In the genomic region with DNA sequence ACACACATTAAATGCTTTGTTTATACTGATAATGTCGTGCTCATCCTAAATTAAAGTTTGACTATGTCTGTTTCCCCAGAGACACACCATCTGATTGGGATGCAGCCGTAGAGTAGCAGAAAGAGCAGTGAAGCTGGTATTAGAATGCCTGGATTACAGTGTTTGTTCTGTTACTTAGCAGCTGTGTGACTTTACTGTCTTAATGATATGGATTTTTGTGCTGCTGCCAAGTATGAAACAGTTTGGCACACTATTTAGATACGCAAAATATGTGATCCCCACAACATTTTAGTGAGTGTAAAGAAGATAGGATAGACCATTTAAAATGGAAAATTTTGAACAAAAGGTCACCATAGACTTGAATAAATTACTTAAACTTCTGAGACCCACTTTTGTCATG, we compare ENCODE assay signal across 11 cellular contexts.
DNase-seq lines count a peak whose midpoint lies in the region; ATAC-seq and TF ChIP-seq lines count a peak whose summit lies in the region.
"Had no signal": no experiment of that assay in that cellular context is flagged by ENCODE, and none has a peak within 500 bp of the region (broad histone marks: within the 10 kb centered on the region; RNA-seq: fewer than 3 reads in every experiment).

No MANE protein-coding gene starts in this region.

- H3K4me3 ChIP-seq in LNCaP clone FGC (ENCODE audit: low read depth, low read length): peak overlapping the region; percentile 71

- TF ChIP-seq CTCF in LNCaP clone FGC (IDR thresholded peaks at IDR 0.05; ENCODE audit: control insufficient read depth, extremely low read depth, insufficient read depth): no peak
- TF ChIP-seq CTCF in nephron (IDR thresholded peaks at IDR 0.05; ENCODE audit: unreplicated experiment in 3 of 3): no peak

- H3K4me3 Mint-ChIP-seq in T-helper 2 cell treated with Interferon-gamma antibody and Interleukin-4, amounts not matched to agents 5 μg/mL and 100 μg/mL, for 36 hours: peak overlapping the region; percentile 97
- H3K4me3 Mint-ChIP-seq in nephron: peak overlapping the region; percentile 92 to 97 (median 95)

- H3K4me1 Mint-ChIP-seq in T-helper 2 cell treated with Interferon-gamma antibody and Interleukin-4, amounts not matched to agents 5 μg/mL and 100 μg/mL, for 36 hours (ENCODE audit: low read depth): peaks cover 5% of the 10 kb centered on the region
- H3K4me1 Mint-ChIP-seq in nephron: peaks cover 4% of the 10 kb centered on the region

- H3K9me3 Mint-ChIP-seq in T-helper 2 cell treated with Interferon-gamma antibody and Interleukin-4, amounts not matched to agents 5 μg/mL and 100 μg/mL, for 36 hours: no peaks in the 10 kb centered on the region
- H3K9me3 Mint-ChIP-seq in nephron: no peaks in the 10 kb centered on the region

- no peaks in the 10 kb centered on the region for H3K36me3 Mint-ChIP-seq in T-helper 2 cell treated with Interferon-gamma antibody and Interleukin-4, amounts not matched to agents 5 μg/mL and 100 μg/mL, for 36 hours (ENCODE audit: low read depth)
- H3K36me3 Mint-ChIP-seq in nephron (ENCODE audit: low read depth): no peaks in the 10 kb centered on the region

- H3K27ac Mint-ChIP-seq in T-helper 2 cell treated with Interferon-gamma antibody and Interleukin-4, amounts not matched to agents 5 μg/mL and 100 μg/mL, for 36 hours: no peak overlapping the region
- peak overlapping the region; percentile 89 to 98 (median 96) for H3K27ac Mint-ChIP-seq in nephron

- no peaks in the 10 kb centered on the region for H3K27me3 Mint-ChIP-seq in T-helper 2 cell treated with Interferon-gamma antibody and Interleukin-4, amounts not matched to agents 5 μg/mL and 100 μg/mL, for 36 hours (ENCODE audit: low read depth)
- H3K27me3 Mint-ChIP-seq in nephron (ENCODE audit: low read depth): no peaks in the 10 kb centered on the region

- ATAC-seq in HG02870 (IDR thresholded peaks at IDR 0.05; ENCODE audit: unreplicated experiment): no peak
- no peak for ATAC-seq in HG03378 (IDR thresholded peaks at IDR 0.05; ENCODE audit: unreplicated experiment)

- no peak for DNase-seq in T-helper 2 cell treated with Interferon-gamma antibody and Interleukin-4, amounts not matched to agents 5 μg/mL and 100 μg/mL, for 36 hours (ENCODE audit: low spot score)
- DNase-seq in T-helper 2 cell (no peak), LNCaP clone FGC (ENCODE audit: low read depth) (no peak), astrocyte of the hippocampus (ENCODE audit: low read depth, low spot score) (peak; percentile 44), MV-4-11 (lab: John Stamatoyannopoulos, UW) (no peak)
- DNase-seq: activated effector memory CD4-positive, alpha-beta T cell treated with Interleukin-2 at 50 U/mL for 16 hours; NCI-H524 treated with DMSO at 0.1 percent for 48 hours; tibial artery had no signal
